In the genomic region with DNA sequence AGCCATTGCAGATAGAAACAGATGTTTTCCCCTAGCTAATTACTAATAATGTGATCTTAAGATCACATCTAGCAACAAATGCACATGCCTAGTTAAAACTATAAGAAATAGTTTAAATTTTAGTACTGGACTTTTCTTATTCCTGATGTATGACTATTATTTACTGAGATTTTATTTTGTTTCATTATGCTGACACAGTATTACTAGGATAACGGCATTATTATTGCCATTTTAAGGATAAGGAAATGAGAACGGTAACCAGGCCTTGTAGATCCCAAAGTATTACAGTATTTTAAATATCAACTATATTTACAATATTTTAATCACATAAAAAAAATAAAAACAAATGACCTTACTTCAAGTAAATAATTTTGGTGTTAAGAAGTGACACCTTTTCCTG, we compare ENCODE assay signal across 34 cellular contexts.
A peak's percentile ranks its signal among the peaks of the same experiment; 100 is the strongest.
DNase-seq lines count a peak whose midpoint lies in the region; ATAC-seq, FAIRE-seq and TF ChIP-seq lines count a peak whose summit lies in the region.
"Had no signal": no experiment of that assay in that cellular context is flagged by ENCODE, and none has a peak within 500 bp of the region (broad histone marks: within the 10 kb centered on the region; RNA-seq: fewer than 3 reads in every experiment).

No MANE protein-coding gene starts in this region.

- H3K4me1 ChIP-seq in A673 (ENCODE audit: insufficient read depth, low read length, poor library complexity, severe bottlenecking) (peaks cover 57% of the 10 kb centered on the region), K562 (replicated peaks in 1 of 2; ENCODE audit: control insufficient read depth in 2 of 2, insufficient read depth in 2 of 2, low read length in 2 of 2) (no peaks in the 10 kb centered on the region), smooth muscle cell (ENCODE audit: low read depth) (no peaks in the 10 kb centered on the region)
- H3K4me1 ChIP-seq: A549; BLaER1; BLaER1 treated with 17β-estradiol and CSF1 and Interleukin-3, amounts not matched to agents 10 nM and 100 nM; Caco-2 had no signal

- no peaks in the 10 kb centered on the region for H3F3A ChIP-seq in smooth muscle cell (ENCODE audit: low read depth)

- POLR2A ChIA-PET in A673 (lab: Charles Lee; ENCODE audit: low non-redundant PET) (no interaction called here), K562 (lab: Yijun Ruan, JAX) (no interaction called here)

- no peak for DNase-seq in A673 (ENCODE audit: low spot score)
- no peak for DNase-seq in SK-N-MC (ENCODE audit: low read depth, low spot score)
- DNase-seq in K562 (ENCODE audit: extremely low read depth in 1 of 4, low spot score in 3 of 4), result no peak
- no peak for DNase-seq in smooth muscle cell (lab: John Stamatoyannopoulos, UW; ENCODE audit: unreplicated experiment)
- no peak for DNase-seq in NCI-H1436 treated with DMSO at 0.1 percent for 48 hours (lab: John Stamatoyannopoulos, UW)
- DNase-seq: 8988T; ACHN; AML-193; BE2C; C1 segment of cervical spinal cord; Caco-2; Calu3; CD4-positive, alpha-beta memory T cell; CD4-positive, alpha-beta T cell; CD4-positive, CD25-positive, alpha-beta regulatory T cell; CD8-positive, alpha-beta memory T cell; CD8-positive, alpha-beta T cell; COR-L47; DMS 273 treated with DMSO at 0.1 percent for 48 hours; DMS153; DMS53; DMS79; DMS79 treated with DMSO at 0.1 percent for 48 hours; DND-41; EL had no signal

- in situ Hi-C loops in K562 (cut with MboI), result no loop called here

- ATAC-seq in K562 (no peak), GM21367 (IDR thresholded peaks at IDR 0.05; ENCODE audit: unreplicated experiment) (no peak), HG03039 (IDR thresholded peaks at IDR 0.05; ENCODE audit: unreplicated experiment) (no peak), GM21576 (IDR thresholded peaks at IDR 0.05; ENCODE audit: unreplicated experiment) (no peak)
- ATAC-seq: A549; CD8-positive, alpha-beta T cell had no signal

- H4K20me1 ChIP-seq in K562 (replicated peaks; ENCODE audit: control insufficient read depth, insufficient read depth, low read length) (no peaks in the 10 kb centered on the region), smooth muscle cell (ENCODE audit: low read depth) (no peaks in the 10 kb centered on the region)
- H4K20me1 ChIP-seq: BLaER1; BLaER1 treated with 17β-estradiol and CSF1 and Interleukin-3, amounts not matched to agents 10 nM and 100 nM had no signal

- peak overlapping the region; percentile 57 for H3K9ac ChIP-seq in SK-N-MC (ENCODE audit: insufficient read length)
- no peak overlapping the region for H3K9ac ChIP-seq in K562 (ENCODE audit: insufficient read depth in 1 of 2, low read depth in 2 of 2, low read length in 2 of 2)
- no peak overlapping the region for H3K9ac ChIP-seq in smooth muscle cell (ENCODE audit: low read depth)
- H3K9ac ChIP-seq: BLaER1; BLaER1 treated with 17β-estradiol and CSF1 and Interleukin-3, amounts not matched to agents 10 nM and 100 nM had no signal

- BruUV-seq in A673 (replicated peaks; lab: Mats Ljungman, UMichigan) (no TSS peak), K562 (replicated peaks; lab: Mats Ljungman, UMichigan) (no TSS peak)

- TF ChIP-seq RAD21 in K562 (CRISPR knock-in tag; conservative IDR thresholded peaks at IDR 0.05 in 1 of 2, IDR thresholded peaks at IDR 0.05 in 1 of 2), result no peak

- H3K4me3 ChIP-seq in A673 (ENCODE audit: low read depth, low read length, poor library complexity, severe bottlenecking) (no peak overlapping the region), SK-N-MC (peak overlapping the region; percentile 71), K562 (no peak overlapping the region), smooth muscle cell (no peak overlapping the region)
- H3K4me3 ChIP-seq: A549; BLaER1; BLaER1 treated with 17β-estradiol and CSF1 and Interleukin-3, amounts not matched to agents 10 nM and 100 nM had no signal

- H3K4me2 ChIP-seq in K562 (ENCODE audit: insufficient read depth, low read length) (no peak overlapping the region), smooth muscle cell (no peak overlapping the region)
- H3K4me2 ChIP-seq: A549; BLaER1; BLaER1 treated with 17β-estradiol and CSF1 and Interleukin-3, amounts not matched to agents 10 nM and 100 nM had no signal

- H3K27me3 ChIP-seq in A673 (replicated peaks; ENCODE audit: insufficient read depth, low read depth, low read length, poor library complexity), result no peaks in the 10 kb centered on the region
- H3K27me3 ChIP-seq in K562 (ENCODE audit: control insufficient read depth in 2 of 2, insufficient read depth in 2 of 2, low read length in 2 of 2), result no peaks in the 10 kb centered on the region
- H3K27me3 ChIP-seq in smooth muscle cell (ENCODE audit: low read depth), result no peaks in the 10 kb centered on the region
- H3K27me3 ChIP-seq: BE2C; BLaER1; BLaER1 treated with 17β-estradiol and CSF1 and Interleukin-3, amounts not matched to agents 10 nM and 100 nM had no signal

- H3K79me2 ChIP-seq in K562 (ENCODE audit: control insufficient read depth, insufficient read depth, low read length) (no peaks in the 10 kb centered on the region), smooth muscle cell (ENCODE audit: low read depth) (no peaks in the 10 kb centered on the region)

- CTCF ChIA-PET in A673 (lab: Charles Lee), result no interaction called here
- CTCF ChIA-PET in K562 (lab: Yijun Ruan, JAX; ENCODE audit: low intra/inter-chr PET ratio), result no interaction called here

- H3K27ac ChIP-seq in A673 (ENCODE audit: low read depth, low read length, poor library complexity, severe bottlenecking), result peak overlapping the region; percentile 14
- H3K27ac ChIP-seq in SK-N-MC, result peak overlapping the region; percentile 98
- H3K27ac ChIP-seq in K562 (ENCODE audit: extremely low read depth, low read depth, low read length), result no peak overlapping the region
- H3K27ac ChIP-seq in smooth muscle cell (ENCODE audit: low read depth), result no peak overlapping the region
- H3K27ac ChIP-seq: 22Rv1; A549; BLaER1; BLaER1 treated with 17β-estradiol and CSF1 and Interleukin-3, amounts not matched to agents 10 nM and 100 nM; C4-2B had no signal

- TF ChIP-seq POLR2A in K562 (conservative IDR thresholded peaks at IDR 0.05), result no peak

- H3K36me3 ChIP-seq in A673 (ENCODE audit: insufficient read depth, low read length, poor library complexity, severe bottlenecking), result no peaks in the 10 kb centered on the region
- H3K36me3 ChIP-seq in SK-N-MC (ENCODE audit: insufficient read depth, low read length), result 0 out of 2 replicates have a peak, but pooled peaks cover 3% of the 10 kb centered on the region
- no peaks in the 10 kb centered on the region for H3K36me3 ChIP-seq in K562 (ENCODE audit: control insufficient read depth, insufficient read depth, low read length)
- H3K36me3 ChIP-seq in smooth muscle cell (ENCODE audit: low read depth), result no peaks in the 10 kb centered on the region
- H3K36me3 ChIP-seq: BE2C; BLaER1; BLaER1 treated with 17β-estradiol and CSF1 and Interleukin-3, amounts not matched to agents 10 nM and 100 nM had no signal

- WGBS in K562 (ENCODE audit: insufficient coverage, low coverage, missing lambda C conversion rate), result 20% methylated on average over 2 of the region's 2 CpGs
- 90% methylated on average over 2 of the region's 2 CpGs for WGBS in smooth muscle cell (ENCODE audit: low lambda C conversion rate)

- H2AFZ ChIP-seq in K562 (ENCODE audit: low read depth, low read length), result no peak overlapping the region
- H2AFZ ChIP-seq in smooth muscle cell (ENCODE audit: low read depth), result peak overlapping the region; percentile 41

- no peaks in the 10 kb centered on the region for H3K9me1 ChIP-seq in K562 (ENCODE audit: control insufficient read depth, insufficient read depth, low read length)

- H3K9me3 ChIP-seq in A673 (ENCODE audit: low read depth, low read length, poor library complexity, severe bottlenecking) (no peaks in the 10 kb centered on the region), SK-N-MC (ENCODE audit: low read depth, low read length) (0 out of 2 replicates have a peak, but pooled peaks cover 3% of the 10 kb centered on the region), K562 (replicated peaks; ENCODE audit: control insufficient read depth, insufficient read depth, low read depth, low read length) (peaks cover 3% of the 10 kb centered on the region; the same call in 1 of the 2 replicates), smooth muscle cell (replicated peaks; ENCODE audit: low read depth) (no peaks in the 10 kb centered on the region)
- H3K9me3 ChIP-seq: A549, BE2C, BLaER1, Caco-2 had no signal

- no peak for FAIRE-seq in K562 (lab: Jason Lieb, UNC)
- FAIRE-seq: A549, D721Med had no signal

- intact Hi-C loops in A673 (cut with micrococcal nuclease; ENCODE audit: unreplicated experiment), result loop anchor here (5.0 to 10.0 kb wide), 3 partner anchors 282 to 852 kb away; no protein-coding TSS in a partner anchor
- intact Hi-C loops in K562 (cut with micrococcal nuclease), result loop anchor here (10.0 kb wide), 3 partner anchors 199 to 1229 kb away; no protein-coding TSS in a partner anchor

- TF ChIP-seq EP300 in K562 (IDR thresholded peaks at IDR 0.05; ENCODE audit: low read length), result no peak

- TF ChIP-seq CTCF in A673 (conservative IDR thresholded peaks at IDR 0.05; ENCODE audit: low read depth, low read length), result no peak
- TF ChIP-seq CTCF in K562 (IDR thresholded peaks at IDR 0.05 in 2 of 3, conservative IDR thresholded peaks at IDR 0.05 in 1 of 3; ENCODE audit: insufficient read depth in 2 of 3, low read depth in 1 of 3, low read length in 3 of 3), result no peak
- TF ChIP-seq CTCF in smooth muscle cell (IDR thresholded peaks at IDR 0.05; ENCODE audit: borderline replicate concordance, insufficient read depth, poor library complexity, severe bottlenecking), result no peak

TF ChIP-seq in K562, 482 proteins besides CTCF, POLR2A, EP300 and RAD21:
- TF ChIP-seq GABPB1 (CRISPR knock-in tag; IDR thresholded peaks at IDR 0.05) (no peak), ZNF316 (IDR thresholded peaks at IDR 0.05) (peak; percentile 64)

Comparison
In these comparisons a context has a peak if more than half of its experiments do, and no peak if none do; other contexts are left out.
1. H3K27ac ChIP-seq: peak in A673 (single experiment) and SK-N-MC (single experiment); none in K562 (single experiment) and smooth muscle cell (single experiment).